ENCODE assay signal across 10 cellular contexts in genomic region chr4:121189811-121190210, GRCh38. TPM values are rescaled to one million over a fixed set of nuclear protein-coding genes. Genes with fewer than 3 reads are reported as not detected.
A peak's percentile ranks its signal among the peaks of the same experiment; 100 is the strongest.
DNase-seq lines count a peak whose midpoint lies in the region; ATAC-seq and TF ChIP-seq lines count a peak whose summit lies in the region.
"Had no signal": no experiment of that assay in that cellular context is flagged by ENCODE, and none has a peak within 500 bp of the region (broad histone marks: within the 10 kb centered on the region; RNA-seq: fewer than 3 reads in every experiment).

No MANE protein-coding gene starts in this region.

- H3K27me3 Mint-ChIP-seq in progenitor cell of endocrine pancreas: no peaks in the 10 kb centered on the region

- DNase-seq in activated CD4-positive, alpha-beta T cell treated with anti-CD3 and anti-CD28 coated beads for 1 hour: peak; percentile 17
- DNase-seq in progenitor cell of endocrine pancreas (ENCODE audit: low spot score, unreplicated experiment) (no peak), HT-29 (ENCODE audit: low spot score) (no peak), KG1 (lab: John Stamatoyannopoulos, UW) (no peak), vagina (ENCODE audit: extremely low spot score in 2 of 2) (no peak), inferior parietal cortex (ENCODE audit: extremely low spot score) (no peak)

- no peaks in the 10 kb centered on the region for H3K36me3 ChIP-seq in vagina
- H3K36me3 ChIP-seq: cardiac muscle cell had no signal

- no peaks in the 10 kb centered on the region for H3K4me1 Mint-ChIP-seq in progenitor cell of endocrine pancreas (ENCODE audit: low read depth)

- peak overlapping the region; percentile 32 for H3K27ac Mint-ChIP-seq in progenitor cell of endocrine pancreas

- H3K9me3 ChIP-seq in vagina: no peaks in the 10 kb centered on the region

- TF ChIP-seq POLR2A in vagina (IDR thresholded peaks at IDR 0.05): no peak

- no peak overlapping the region for H3K4me3 ChIP-seq in vagina
- H3K4me3 ChIP-seq: cardiac muscle cell had no signal

- ATAC-seq in GM18907 (IDR thresholded peaks at IDR 0.05; ENCODE audit: unreplicated experiment) (peak; percentile 97), HG02970 (IDR thresholded peaks at IDR 0.05; ENCODE audit: low FRiP score, unreplicated experiment) (peak; percentile 73)

- H3K36me3 Mint-ChIP-seq in progenitor cell of endocrine pancreas (ENCODE audit: insufficient read depth): no peaks in the 10 kb centered on the region

- H3K9me3 Mint-ChIP-seq in progenitor cell of endocrine pancreas (ENCODE audit: low read depth): no peaks in the 10 kb centered on the region

- no peaks in the 10 kb centered on the region for H3K4me1 ChIP-seq in vagina

- no peak overlapping the region for H3K27ac ChIP-seq in vagina
- H3K27ac ChIP-seq: cardiac muscle cell, HL-60 had no signal

- H3K4me3 Mint-ChIP-seq in progenitor cell of endocrine pancreas (ENCODE audit: low read depth): no peak overlapping the region

- no peak for TF ChIP-seq CTCF in progenitor cell of endocrine pancreas (IDR thresholded peaks at IDR 0.05; ENCODE audit: unreplicated experiment)
- no peak for TF ChIP-seq CTCF in vagina (IDR thresholded peaks at IDR 0.05)

- intact Hi-C loops in vagina (cut with DNase I): no loop called here

- H3K27me3 ChIP-seq in vagina: no peaks in the 10 kb centered on the region
- H3K27me3 ChIP-seq: cardiac muscle cell had no signal

RNA-seq across cellular contexts. Expression of gene TNIP3, which starts 25.7 kb away (rescaled TPM):
- total RNA-seq in progenitor cell of endocrine pancreas (not detected in 2 replicates), vagina (not detected)
- not detected in 2 replicates for total RNA-seq in HT-29 (2014; rRNA removed; shearing (Covaris generic))
- total RNA-seq: cardiac muscle cell had no signal
